9 cellular contexts compared by ENCODE assay signal in the genomic region with DNA sequence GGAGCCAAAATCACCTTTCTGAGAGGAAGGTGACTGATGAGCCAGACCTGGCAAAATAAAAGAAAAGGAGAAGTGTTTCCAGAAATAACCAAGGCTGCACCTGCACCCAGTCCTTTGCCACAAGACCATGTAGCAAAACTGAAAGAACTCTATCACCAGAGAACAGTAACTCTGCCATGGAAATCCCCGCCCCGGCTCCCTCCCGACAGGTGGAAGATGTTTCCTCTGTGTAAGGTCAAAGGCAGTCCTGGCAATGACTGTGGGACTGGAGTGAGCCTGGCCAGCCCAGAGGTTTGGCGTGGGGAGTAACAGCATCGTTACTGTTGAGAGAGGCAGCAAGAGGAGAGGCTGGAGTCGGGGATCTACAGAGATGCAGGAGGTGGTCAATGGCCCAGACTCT. TPM values are rescaled to one million over a fixed set of nuclear protein-coding genes. Genes with fewer than 3 reads are reported as not detected.
DNase-seq lines count a peak whose midpoint lies in the region; ATAC-seq and TF ChIP-seq lines count a peak whose summit lies in the region.
"Had no signal": no experiment of that assay in that cellular context is flagged by ENCODE, and none has a peak within 500 bp of the region (broad histone marks: within the 10 kb centered on the region; RNA-seq: fewer than 3 reads in every experiment).

No MANE protein-coding gene starts in this region.

- peak overlapping the region; percentile 21 for H3K4me3 ChIP-seq in CD4-positive, CD25-positive, alpha-beta regulatory T cell (ENCODE audit: low read depth, low read length)
- H3K4me3 ChIP-seq in gastrocnemius medialis = no peak overlapping the region
- H3K4me3 ChIP-seq: lung had no signal

- no peak for TF ChIP-seq CTCF in gastrocnemius medialis (IDR thresholded peaks at IDR 0.05 in 4 of 5, conservative IDR thresholded peaks at IDR 0.05 in 1 of 5)

- intact Hi-C loops in activated T-helper 1 cell treated with anti-CD3 and anti-CD28 coated beads, Interleukin-12 subunit alpha, Interleukin-12 subunit beta, Interleukin-2, Interleukin-4 antibody, amounts not matched to agents 30 ng/mL and 10 ng/mL and 1 ng/mL, durations not matched to agents 14 hours and 24 hours and 36 hours (cut with micrococcal nuclease) = no loop called here
- intact Hi-C loops in gastrocnemius medialis (cut with DNase I; ENCODE audit: low total_unique reads) = no loop called here

- peak in 1 of 3 donors; percentile 54 for DNase-seq in CD4-positive, CD25-positive, alpha-beta regulatory T cell
- DNase-seq in activated T-helper 1 cell treated with anti-CD3 and anti-CD28 coated beads, Interleukin-12 subunit alpha, Interleukin-12 subunit beta, Interleukin-2, Interleukin-4 antibody, amounts not matched to agents 30 ng/mL and 10 ng/mL and 1 ng/mL, durations not matched to agents 14 hours and 24 hours and 36 hours (ENCODE audit: low spot score) = peak; percentile 51
- DNase-seq in RKO (ENCODE audit: low spot score) = no peak
- DNase-seq in activated gamma-delta T cell treated with Interleukin-2 at 50 U/mL for 16 hours = no peak
- no peak for DNase-seq in gastrocnemius medialis
- DNase-seq in hepatic stellate cell (ENCODE audit: low spot score) = no peak

- H3K27ac Mint-ChIP-seq in CD4-positive, CD25-positive, alpha-beta regulatory T cell = peak overlapping the region in 2 of 3 donors; percentile 75 to 89
- no peak overlapping the region for H3K27ac Mint-ChIP-seq in activated T-helper 1 cell treated with anti-CD3 and anti-CD28 coated beads, Interleukin-12 subunit alpha, Interleukin-12 subunit beta, Interleukin-2, Interleukin-4 antibody, amounts not matched to agents 30 ng/mL and 10 ng/mL and 1 ng/mL, durations not matched to agents 14 hours and 24 hours and 36 hours

- peak overlapping the region in 3 of 4 donors; percentile 26 to 38 (median 31) for H3K4me3 Mint-ChIP-seq in CD4-positive, CD25-positive, alpha-beta regulatory T cell
- H3K4me3 Mint-ChIP-seq in activated T-helper 1 cell treated with anti-CD3 and anti-CD28 coated beads, Interleukin-12 subunit alpha, Interleukin-12 subunit beta, Interleukin-2, Interleukin-4 antibody, amounts not matched to agents 30 ng/mL and 10 ng/mL and 1 ng/mL, durations not matched to agents 14 hours and 24 hours and 36 hours = no peak overlapping the region

- no peaks in the 10 kb centered on the region for H3K27me3 Mint-ChIP-seq in CD4-positive, CD25-positive, alpha-beta regulatory T cell
- H3K27me3 Mint-ChIP-seq in activated T-helper 1 cell treated with anti-CD3 and anti-CD28 coated beads, Interleukin-12 subunit alpha, Interleukin-12 subunit beta, Interleukin-2, Interleukin-4 antibody, amounts not matched to agents 30 ng/mL and 10 ng/mL and 1 ng/mL, durations not matched to agents 14 hours and 24 hours and 36 hours (ENCODE audit: insufficient read depth) = peaks cover 12% of the 10 kb centered on the region

- peak; percentile 41 for TF ChIP-seq POLR2A in GM19193 (IDR thresholded peaks at IDR 0.05; ENCODE audit: extremely low read depth, insufficient read depth, insufficient read length)
- TF ChIP-seq POLR2A in gastrocnemius medialis (IDR thresholded peaks at IDR 0.05) = no peak

- peaks cover 0 to 18% (median 10%) of the 10 kb centered on the region in 4 donors for H3K4me1 Mint-ChIP-seq in CD4-positive, CD25-positive, alpha-beta regulatory T cell
- H3K4me1 Mint-ChIP-seq in activated T-helper 1 cell treated with anti-CD3 and anti-CD28 coated beads, Interleukin-12 subunit alpha, Interleukin-12 subunit beta, Interleukin-2, Interleukin-4 antibody, amounts not matched to agents 30 ng/mL and 10 ng/mL and 1 ng/mL, durations not matched to agents 14 hours and 24 hours and 36 hours (ENCODE audit: low read depth) = peaks cover 44% of the 10 kb centered on the region

- no peak overlapping the region for H3K27ac ChIP-seq in CD4-positive, CD25-positive, alpha-beta regulatory T cell (ENCODE audit: insufficient read depth, low read length, poor library complexity, severe bottlenecking)
- H3K27ac ChIP-seq in gastrocnemius medialis = no peak overlapping the region

- no peaks in the 10 kb centered on the region for H3K9me3 ChIP-seq in CD4-positive, CD25-positive, alpha-beta regulatory T cell (ENCODE audit: control insufficient read depth in 2 of 2, low read length in 2 of 2)
- no peaks in the 10 kb centered on the region for H3K9me3 ChIP-seq in gastrocnemius medialis

- ATAC-seq in CD4-positive, CD25-positive, alpha-beta regulatory T cell (ENCODE audit: low read depth in 2 of 2) = peak; percentile 31 to 43
- peak; percentile 65 for ATAC-seq in HG03039 (IDR thresholded peaks at IDR 0.05; ENCODE audit: unreplicated experiment)
- ATAC-seq in gastrocnemius medialis = no peak

- H3K36me3 ChIP-seq in CD4-positive, CD25-positive, alpha-beta regulatory T cell (ENCODE audit: control insufficient read depth, insufficient read depth, low read length) = no peaks in the 10 kb centered on the region
- no peaks in the 10 kb centered on the region for H3K36me3 ChIP-seq in gastrocnemius medialis

- in situ Hi-C loops in gastrocnemius medialis (cut with MboI; ENCODE audit: low sequenced_read_pairs in 4 of 4) = no loop called here

- H3K4me1 ChIP-seq in CD4-positive, CD25-positive, alpha-beta regulatory T cell (ENCODE audit: control insufficient read depth, insufficient read depth, low read length, poor library complexity, severe bottlenecking) = peaks cover 5% of the 10 kb centered on the region
- peaks cover 15 to 17% of the 10 kb centered on the region in 2 donors for H3K4me1 ChIP-seq in gastrocnemius medialis

- peaks cover under 1% of the 10 kb centered on the region for H3K36me3 Mint-ChIP-seq in CD4-positive, CD25-positive, alpha-beta regulatory T cell
- no peaks in the 10 kb centered on the region for H3K36me3 Mint-ChIP-seq in activated T-helper 1 cell treated with anti-CD3 and anti-CD28 coated beads, Interleukin-12 subunit alpha, Interleukin-12 subunit beta, Interleukin-2, Interleukin-4 antibody, amounts not matched to agents 30 ng/mL and 10 ng/mL and 1 ng/mL, durations not matched to agents 14 hours and 24 hours and 36 hours (ENCODE audit: low read depth)

- H3K27me3 ChIP-seq in CD4-positive, CD25-positive, alpha-beta regulatory T cell (ENCODE audit: control insufficient read depth, insufficient read depth, low read length) = no peaks in the 10 kb centered on the region
- no peaks in the 10 kb centered on the region for H3K27me3 ChIP-seq in gastrocnemius medialis

- no peaks in the 10 kb centered on the region for H3K9me3 Mint-ChIP-seq in CD4-positive, CD25-positive, alpha-beta regulatory T cell
- no peaks in the 10 kb centered on the region for H3K9me3 Mint-ChIP-seq in activated T-helper 1 cell treated with anti-CD3 and anti-CD28 coated beads, Interleukin-12 subunit alpha, Interleukin-12 subunit beta, Interleukin-2, Interleukin-4 antibody, amounts not matched to agents 30 ng/mL and 10 ng/mL and 1 ng/mL, durations not matched to agents 14 hours and 24 hours and 36 hours

RNA-seq across cellular contexts. Expression of gene SPRED2, which starts 42.3 kb away (rescaled TPM):
- 6.3 TPM for total RNA-seq in CD4-positive, CD25-positive, alpha-beta regulatory T cell
- polyA plus RNA-seq in CD4-positive, CD25-positive, alpha-beta regulatory T cell = 1 to 10 TPM in 2 of 4 donors, under 1 TPM in 2; 0.23 to 1.2 (median 0.84) TPM
- total RNA-seq in activated T-helper 1 cell treated with anti-CD3 and anti-CD28 coated beads, Interleukin-12 subunit alpha, Interleukin-12 subunit beta, Interleukin-2, Interleukin-4 antibody, amounts not matched to agents 30 ng/mL and 10 ng/mL and 1 ng/mL, durations not matched to agents 14 hours and 24 hours and 36 hours = 8.5 and 9.4 TPM in 2 replicates
- 10 to 100 TPM in 1 of 4 donors, 1 to 10 TPM in 3; 4.1 to 12.5 (median 7.4) TPM for total RNA-seq in gastrocnemius medialis

Comparison
In these comparisons a context has a peak if more than half of its experiments do, and no peak if none do; other contexts are left out.
1. ATAC-seq: peak in CD4-positive, CD25-positive, alpha-beta regulatory T cell (2 of 2) and HG03039 (single experiment); none in gastrocnemius medialis (0 of 2).